20 cellular contexts compared by ENCODE assay signal in the genomic region with DNA sequence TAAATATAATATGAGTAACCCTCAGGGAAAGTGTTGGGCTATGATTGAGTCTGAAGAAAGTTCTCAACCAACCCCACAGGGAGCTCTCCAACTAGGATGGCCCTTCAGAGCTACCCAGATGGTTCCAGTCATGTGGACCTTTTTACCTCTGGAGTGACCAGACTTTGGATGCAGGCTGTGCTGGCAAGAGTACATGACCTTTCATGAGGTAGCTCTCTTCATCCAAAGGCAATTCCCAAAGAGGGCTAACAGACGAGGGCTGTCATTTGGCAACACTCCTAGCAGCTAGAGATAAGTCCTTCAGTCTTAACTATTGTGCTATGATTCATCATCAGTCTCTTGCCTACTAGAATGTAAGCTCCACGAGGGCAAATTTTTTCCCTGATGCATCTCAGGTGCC.
"Had no signal": no experiment of that assay in that cellular context is flagged by ENCODE, and none has a peak within 500 bp of the region (broad histone marks: within the 10 kb centered on the region; RNA-seq: fewer than 3 reads in every experiment).

No MANE protein-coding gene starts in this region.

- H3K36me3 ChIP-seq: ascending aorta, Peyer's patch had no signal

- H3K27ac ChIP-seq: ascending aorta, body of pancreas, Peyer's patch, RWPE1 had no signal

- ATAC-seq: activated CD4-positive, CD25-positive, alpha-beta regulatory T cell treated with anti-CD3 and anti-CD28 coated beads, Interleukin-2, amount 50 U/mL, for 24 hours; activated CD8-positive, alpha-beta T cell treated with anti-CD3 and anti-CD28 coated beads for 36 hours; body of pancreas had no signal

- H3K9me3 ChIP-seq: ascending aorta, body of pancreas, Peyer's patch had no signal

- H3K4me3 ChIP-seq: ascending aorta, body of pancreas, Peyer's patch had no signal

- H3K27me3 ChIP-seq: ascending aorta, body of pancreas, Peyer's patch had no signal

- H3K4me1 ChIP-seq: body of pancreas, Peyer's patch had no signal

- DNase-seq: activated CD4-positive, alpha-beta T cell treated with anti-CD3 and anti-CD28 coated beads for 4 hours; activated CD8-positive, alpha-beta memory T cell treated with anti-CD3 and anti-CD28 coated beads, Interleukin-2, amount 50 U/mL, for 48 hours; activated CD8-positive, alpha-beta T cell treated with anti-CD3 and anti-CD28 coated beads for 36 hours; activated effector memory CD4-positive, alpha-beta T cell treated with Interleukin-2 at 50 U/mL for 16 hours; activated naive CD4-positive, alpha-beta T cell; activated T-cell treated with anti-CD3 and anti-CD28 coated beads, Interleukin-2, amount 50 U/mL, for 1 hour; amniotic stem cell; body of pancreas; KG1; NCI-H1092; NCI-H1694; NCI-H2029; NCI-H510A treated with DMSO at 0.1 percent for 48 hours; NCI-H69; NK-92 treated with Interleukin-12 subunit alpha and Interleukin-12 subunit beta, amount 100 ng/mL, for 24 hours; Peyer's patch; SHP77 treated with DMSO at 0.1 percent for 48 hours had no signal
